ENCODE assay signal across 25 cellular contexts in the genomic region with DNA sequence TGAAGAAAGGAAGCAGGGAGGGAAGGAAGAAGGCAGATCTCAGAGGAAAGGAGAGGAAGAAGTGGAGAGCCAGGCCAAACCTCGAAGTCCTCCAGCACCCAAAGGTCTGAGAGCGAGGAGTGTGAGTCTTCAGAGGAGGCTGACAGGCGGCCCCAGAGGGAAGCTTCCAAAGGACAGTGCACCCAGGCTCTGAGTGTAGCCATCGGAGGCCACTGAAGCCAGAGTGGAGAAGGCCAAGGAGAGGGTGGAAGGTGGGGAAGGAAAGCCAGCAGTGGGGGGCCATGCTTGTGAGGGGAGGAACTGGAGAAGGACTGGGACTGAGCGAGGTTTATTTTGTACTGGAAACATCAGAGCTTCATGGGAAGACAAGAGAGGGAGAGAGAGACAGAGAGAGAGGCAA. TPM values are rescaled to one million over a fixed set of nuclear protein-coding genes. Genes with fewer than 3 reads are reported as not detected.
A peak's percentile ranks its signal among the peaks of the same experiment; 100 is the strongest.
DNase-seq lines count a peak whose midpoint lies in the region; ATAC-seq and TF ChIP-seq lines count a peak whose summit lies in the region.
"Had no signal": no experiment of that assay in that cellular context is flagged by ENCODE, and none has a peak within 500 bp of the region (broad histone marks: within the 10 kb centered on the region; RNA-seq: fewer than 3 reads in every experiment).

No MANE protein-coding gene starts in this region.

- no peak overlapping the region for H3K4me3 ChIP-seq in coronary artery
- no peak overlapping the region for H3K4me3 ChIP-seq in neural progenitor cell
- H3K4me3 ChIP-seq: BLaER1, HAP-1 had no signal

- peaks cover 24% of the 10 kb centered on the region for H3F3A ChIP-seq in neural progenitor cell (ENCODE audit: low read depth)

- H3K9ac ChIP-seq in neural progenitor cell, result no peak overlapping the region
- H3K9ac ChIP-seq: BLaER1 had no signal

- no peaks in the 10 kb centered on the region for H3K36me3 ChIP-seq in neural progenitor cell
- H3K36me3 ChIP-seq: HAP-1 had no signal

- H3K27ac ChIP-seq in coronary artery (no peak overlapping the region), neural progenitor cell (no peak overlapping the region)
- H3K27ac ChIP-seq: BLaER1 had no signal

- H2AFZ ChIP-seq in neural progenitor cell (replicated peaks), result no peak overlapping the region

- H3K9me3 ChIP-seq in neural progenitor cell (ENCODE audit: low read depth), result no peaks in the 10 kb centered on the region
- H3K9me3 ChIP-seq: BLaER1, HAP-1 had no signal

- peaks cover under 1% of the 10 kb centered on the region for H3K4me1 Mint-ChIP-seq in activated naive CD4-positive, alpha-beta T cell treated with anti-CD3 and anti-CD28 coated beads, Interleukin-2, amount 10 ng/mL, durations not matched to agents 7 days and 5 days
- H3K4me1 Mint-ChIP-seq in neural progenitor cell, result peaks cover 41% of the 10 kb centered on the region

- peaks cover 63% of the 10 kb centered on the region for H3K4me1 ChIP-seq in neural progenitor cell

- H3K9me3 Mint-ChIP-seq in activated naive CD4-positive, alpha-beta T cell treated with anti-CD3 and anti-CD28 coated beads, Interleukin-2, amount 10 ng/mL, durations not matched to agents 7 days and 5 days, result no peaks in the 10 kb centered on the region
- no peaks in the 10 kb centered on the region for H3K9me3 Mint-ChIP-seq in neural progenitor cell
- H3K9me3 Mint-ChIP-seq: CD4-positive, CD25-positive, alpha-beta regulatory T cell; HFFc6 had no signal

- no peaks in the 10 kb centered on the region for H3K36me3 Mint-ChIP-seq in activated naive CD4-positive, alpha-beta T cell treated with anti-CD3 and anti-CD28 coated beads, Interleukin-2, amount 10 ng/mL, durations not matched to agents 7 days and 5 days
- H3K36me3 Mint-ChIP-seq in neural progenitor cell, result peaks cover 1% of the 10 kb centered on the region
- H3K36me3 Mint-ChIP-seq: CD4-positive, CD25-positive, alpha-beta regulatory T cell had no signal

- H3K27me3 Mint-ChIP-seq in activated naive CD4-positive, alpha-beta T cell treated with anti-CD3 and anti-CD28 coated beads, Interleukin-2, amount 10 ng/mL, durations not matched to agents 7 days and 5 days, result peaks cover 51% of the 10 kb centered on the region
- H3K27me3 Mint-ChIP-seq in neural progenitor cell (ENCODE audit: insufficient read depth, low read depth), result peaks cover 18% of the 10 kb centered on the region

- H3K79me2 ChIP-seq in neural progenitor cell (ENCODE audit: low read depth), result no peaks in the 10 kb centered on the region

- H3K4me3 Mint-ChIP-seq in activated naive CD4-positive, alpha-beta T cell treated with anti-CD3 and anti-CD28 coated beads, Interleukin-2, amount 10 ng/mL, durations not matched to agents 7 days and 5 days, result no peak overlapping the region
- no peak overlapping the region for H3K4me3 Mint-ChIP-seq in neural progenitor cell
- H3K4me3 Mint-ChIP-seq: CD4-positive, CD25-positive, alpha-beta regulatory T cell; HFFc6 had no signal

- peaks cover 67% of the 10 kb centered on the region for H3K27me3 ChIP-seq in neural progenitor cell
- H3K27me3 ChIP-seq: BLaER1 had no signal

- CTCF ChIA-PET in activated naive CD4-positive, alpha-beta T cell treated with anti-CD3 and anti-CD28 coated beads, Interleukin-2, amount 10 ng/mL, durations not matched to agents 7 days and 5 days (lab: Charles Lee), result interaction anchor here (0.7 to 2.2 kb wide), 6 partner anchors 12 to 70 kb away, joined by 3 to 14 read pairs (median 3); no protein-coding TSS in a partner anchor

- no peak for TF ChIP-seq CTCF in coronary artery (IDR thresholded peaks at IDR 0.05)
- no peak for TF ChIP-seq CTCF in neural progenitor cell (IDR thresholded peaks at IDR 0.05)

- DNase-seq in activated naive CD4-positive, alpha-beta T cell treated with anti-CD3 and anti-CD28 coated beads, Interleukin-2, amount 10 ng/mL, durations not matched to agents 7 days and 5 days, result peak; percentile 10
- no peak for DNase-seq in activated naive CD4-positive, alpha-beta T cell treated with anti-CD3 and anti-CD28 coated beads, Interleukin-2, amount 50 U/mL, for 16 hours
- DNase-seq in coronary artery (ENCODE audit: low spot score), result peak; percentile 33
- no peak for DNase-seq in neural progenitor cell (ENCODE audit: low spot score)
- DNase-seq in NK-92 treated with Interleukin-12 subunit alpha and Interleukin-12 subunit beta, amount 100 ng/mL, for 24 hours (lab: John Stamatoyannopoulos, UW), result no peak
- no peak for DNase-seq in hypothalamus (lab: John Stamatoyannopoulos, UW)
- DNase-seq: CD4-positive, CD25-positive, alpha-beta regulatory T cell; DMS153; DND-41; HFFc6; Karpas-422; NCI-H1092; NCI-H1417 treated with DMSO at 0.1 percent for 48 hours; NCI-H187; NCI-H2081 treated with DMSO at 0.1 percent for 48 hours; NCI-H2171; NCI-H226; NCI-H510A; NCI-H69; SIG-M5 had no signal

- H4K20me1 ChIP-seq in neural progenitor cell (ENCODE audit: low read depth), result peaks cover 11% of the 10 kb centered on the region
- H4K20me1 ChIP-seq: BLaER1 had no signal

- no peak for ATAC-seq in GM18873 (IDR thresholded peaks at IDR 0.05; ENCODE audit: low FRiP score, unreplicated experiment)
- ATAC-seq: HepG2 had no signal

- H3K4me2 ChIP-seq in neural progenitor cell, result no peak overlapping the region
- H3K4me2 ChIP-seq: BLaER1 had no signal

- no peak overlapping the region for H3K27ac Mint-ChIP-seq in activated naive CD4-positive, alpha-beta T cell treated with anti-CD3 and anti-CD28 coated beads, Interleukin-2, amount 10 ng/mL, durations not matched to agents 7 days and 5 days
- H3K27ac Mint-ChIP-seq in neural progenitor cell, result peak overlapping the region; percentile 42
- H3K27ac Mint-ChIP-seq: CD4-positive, CD25-positive, alpha-beta regulatory T cell; HFFc6 had no signal

RNA-seq across cellular contexts. Expression of a gene that starts 6.0 kb away (rescaled TPM):
- 0.99 and 1.1 TPM in 2 replicates for total RNA-seq in neural progenitor cell (ENCODE audit: low replicate concordance)
- total RNA-seq: CD4-positive, CD25-positive, alpha-beta regulatory T cell; HT1080 had no signal

RNA-seq across cellular contexts. Expression of a gene that starts 36.7 kb away (rescaled TPM):
- total RNA-seq in neural progenitor cell (ENCODE audit: low replicate concordance), result 0.06 TPM in 1 of 2 replicates, not detected in the other
- total RNA-seq: HepG2 had no signal

RNA-seq across cellular contexts. Expression of a gene that starts 41.3 kb away (rescaled TPM):
- total RNA-seq in neural progenitor cell (ENCODE audit: low replicate concordance), result 0.62 and 2.1 TPM in 2 replicates
- total RNA-seq: CD4-positive, CD25-positive, alpha-beta regulatory T cell; HT1080 had no signal

RNA-seq across cellular contexts. Expression of a gene that starts 53.0 kb away (rescaled TPM):
- 9.4 and 27.7 TPM in 2 replicates for total RNA-seq in neural progenitor cell (ENCODE audit: low replicate concordance)

Comparison
In these comparisons a context has a peak if more than half of its experiments do, and no peak if none do; other contexts are left out.
1. DNase-seq: peak in activated naive CD4-positive, alpha-beta T cell treated with anti-CD3 and anti-CD28 coated beads, Interleukin-2, amount 10 ng/mL, durations not matched to agents 7 days and 5 days (single experiment) and coronary artery (single experiment); none in activated naive CD4-positive, alpha-beta T cell treated with anti-CD3 and anti-CD28 coated beads, Interleukin-2, amount 50 U/mL, for 16 hours (single experiment), neural progenitor cell (single experiment), NK-92 treated with Interleukin-12 subunit alpha and Interleukin-12 subunit beta, amount 100 ng/mL, for 24 hours (single experiment) and hypothalamus (0 of 51).